14 cellular contexts compared by ENCODE assay signal in the genomic region with DNA sequence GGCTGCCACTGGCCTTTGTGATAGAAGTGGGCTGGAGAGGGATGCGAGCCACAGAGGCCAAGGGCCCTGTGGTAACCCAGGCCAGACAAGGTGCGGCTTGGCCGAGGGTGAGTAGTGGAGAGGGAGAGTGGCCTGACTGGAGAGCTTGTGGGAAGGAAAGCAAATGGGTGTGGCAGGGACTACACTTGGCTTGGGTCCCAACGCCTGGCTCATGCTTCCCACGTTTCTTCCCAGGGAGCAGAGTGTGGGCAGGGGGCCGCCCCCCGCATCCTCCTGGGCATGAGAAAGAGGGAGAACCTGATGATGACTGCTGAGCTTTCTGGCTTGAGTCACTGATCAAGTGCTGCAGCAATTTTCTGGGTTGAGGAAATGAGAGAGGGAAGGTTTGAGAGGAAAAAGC.
DNase-seq lines count a peak whose midpoint lies in the region; ATAC-seq, FAIRE-seq and TF ChIP-seq lines count a peak whose summit lies in the region.
"Had no signal": no experiment of that assay in that cellular context is flagged by ENCODE, and none has a peak within 500 bp of the region (broad histone marks: within the 10 kb centered on the region; RNA-seq: fewer than 3 reads in every experiment).

No MANE protein-coding gene starts in this region.

- H3K4me3 ChIP-seq in heart right ventricle = no peak overlapping the region
- H3K4me3 ChIP-seq in right atrium auricular region = no peak overlapping the region
- no peak overlapping the region for H3K4me3 ChIP-seq in RWPE2 (ENCODE audit: severe bottlenecking)
- H3K4me3 ChIP-seq in adrenal gland = no peak overlapping the region
- H3K4me3 ChIP-seq: BLaER1 treated with 17β-estradiol and CSF1 and Interleukin-3, amounts not matched to agents 10 nM and 100 nM had no signal

- 59 to 66% methylated on average over 7 of the region's 7 CpGs for WGBS in heart right ventricle, 2 donors
- 75 to 88% (median 84%) methylated on average over 7 of the region's 7 CpGs for WGBS in adrenal gland, 4 donors

- peak; percentile 23 to 30 for DNase-seq in heart right ventricle
- DNase-seq in right atrium auricular region (ENCODE audit: low spot score) = no peak
- peak; percentile 80 for DNase-seq in RWPE2 (ENCODE audit: low spot score)
- DNase-seq in left ventricle myocardium superior = peak; percentile 37
- DNase-seq in urothelium cell line (ENCODE audit: low spot score) = peak; percentile 70
- no peak for DNase-seq in KG1 (lab: John Stamatoyannopoulos, UW)
- no peak for DNase-seq in adrenal gland
- no peak for DNase-seq in stimulated activated naive B cell treated with anti-CD40 and anti-IgM and Interleukin-4, amounts not matched to agents 10 μg/mL and 1 μg/mL and 100 μg/mL, for 72 hours
- DNase-seq: cortex of kidney, midbrain, NCI-H1694 treated with DMSO at 0.1 percent for 48 hours, RPMI8226 had no signal

- no peaks in the 10 kb centered on the region for H3K27me3 Mint-ChIP-seq in stimulated activated naive B cell treated with anti-CD40 and anti-IgM and Interleukin-4, amounts not matched to agents 10 μg/mL and 1 μg/mL and 100 μg/mL, for 72 hours

- H3K4me1 Mint-ChIP-seq in stimulated activated naive B cell treated with anti-CD40 and anti-IgM and Interleukin-4, amounts not matched to agents 10 μg/mL and 1 μg/mL and 100 μg/mL, for 72 hours = peaks cover 0 to 3% of the 10 kb centered on the region in 2 donors

- peak overlapping the region in 1 of 10 donors; percentile 9 for H3K27ac ChIP-seq in heart right ventricle
- H3K27ac ChIP-seq in right atrium auricular region = no peak overlapping the region
- H3K27ac ChIP-seq in RWPE2 (ENCODE audit: poor library complexity, severe bottlenecking) = no peak overlapping the region
- no peak overlapping the region for H3K27ac ChIP-seq in adrenal gland
- H3K27ac ChIP-seq: BLaER1 treated with 17β-estradiol and CSF1 and Interleukin-3, amounts not matched to agents 10 nM and 100 nM had no signal

- ATAC-seq in heart right ventricle = peak in 6 of 8 donors; percentile 15 to 54 (median 23)
- peak; percentile 77 for ATAC-seq in RWPE2 (ENCODE audit: low read depth)
- peak; percentile 21 for ATAC-seq in left ventricle myocardium superior
- no peak for ATAC-seq in stimulated activated naive B cell treated with anti-CD40 and anti-IgM and Interleukin-4, amounts not matched to agents 10 μg/mL and 1 μg/mL and 100 μg/mL, for 72 hours (replicated peaks)

- TF ChIP-seq CTCF in heart right ventricle (IDR thresholded peaks at IDR 0.05) (no peak), right atrium auricular region (IDR thresholded peaks at IDR 0.05) (no peak), RWPE2 (IDR thresholded peaks at IDR 0.05; ENCODE audit: poor library complexity, severe bottlenecking) (no peak), adrenal gland (IDR thresholded peaks at IDR 0.05) (no peak)

- H3K4me3 Mint-ChIP-seq in stimulated activated naive B cell treated with anti-CD40 and anti-IgM and Interleukin-4, amounts not matched to agents 10 μg/mL and 1 μg/mL and 100 μg/mL, for 72 hours = no peak overlapping the region
- H3K4me3 Mint-ChIP-seq: activated T-helper 1 cell treated with anti-CD3 and anti-CD28 coated beads, Interleukin-12 subunit alpha, Interleukin-12 subunit beta, Interleukin-2, Interleukin-4 antibody, amounts not matched to agents 30 ng/mL and 10 ng/mL and 1 ng/mL, durations not matched to agents 14 hours and 24 hours and 36 hours had no signal

- H3K36me3 ChIP-seq in heart right ventricle (peaks cover 0 to 6% (median 0%) of the 10 kb centered on the region in 9 donors), right atrium auricular region (no peaks in the 10 kb centered on the region), RWPE2 (ENCODE audit: low read depth) (no peaks in the 10 kb centered on the region), adrenal gland (replicated peaks in 1 of 2) (no peaks in the 10 kb centered on the region)

- no peak for TF ChIP-seq POLR2A in adrenal gland (IDR thresholded peaks at IDR 0.05)

- no peaks in the 10 kb centered on the region for H3K27me3 ChIP-seq in heart right ventricle
- H3K27me3 ChIP-seq in right atrium auricular region = no peaks in the 10 kb centered on the region
- no peaks in the 10 kb centered on the region for H3K27me3 ChIP-seq in RWPE2 (ENCODE audit: insufficient read depth, poor library complexity, severe bottlenecking)
- H3K27me3 ChIP-seq in adrenal gland = no peaks in the 10 kb centered on the region
- H3K27me3 ChIP-seq: BLaER1 treated with 17β-estradiol and CSF1 and Interleukin-3, amounts not matched to agents 10 nM and 100 nM had no signal

- peaks cover 0 to 4% of the 10 kb centered on the region in 2 donors for H3K36me3 Mint-ChIP-seq in stimulated activated naive B cell treated with anti-CD40 and anti-IgM and Interleukin-4, amounts not matched to agents 10 μg/mL and 1 μg/mL and 100 μg/mL, for 72 hours

- intact Hi-C loops in heart right ventricle (cut with DNase I) = no loop called here
- intact Hi-C loops in left ventricle myocardium superior (cut with micrococcal nuclease) = no loop called here
- intact Hi-C loops in adrenal gland (cut with DNase I) = no loop called here

- H3K9me3 Mint-ChIP-seq in stimulated activated naive B cell treated with anti-CD40 and anti-IgM and Interleukin-4, amounts not matched to agents 10 μg/mL and 1 μg/mL and 100 μg/mL, for 72 hours = no peaks in the 10 kb centered on the region
- H3K9me3 Mint-ChIP-seq: activated T-helper 1 cell treated with anti-CD3 and anti-CD28 coated beads, Interleukin-12 subunit alpha, Interleukin-12 subunit beta, Interleukin-2, Interleukin-4 antibody, amounts not matched to agents 30 ng/mL and 10 ng/mL and 1 ng/mL, durations not matched to agents 14 hours and 24 hours and 36 hours had no signal

- H3K9me3 ChIP-seq in heart right ventricle (no peaks in the 10 kb centered on the region), right atrium auricular region (no peaks in the 10 kb centered on the region), RWPE2 (ENCODE audit: severe bottlenecking) (no peaks in the 10 kb centered on the region), adrenal gland (replicated peaks in 1 of 3) (no peaks in the 10 kb centered on the region)
- H3K9me3 ChIP-seq: BLaER1 treated with 17β-estradiol and CSF1 and Interleukin-3, amounts not matched to agents 10 nM and 100 nM had no signal

- no peak overlapping the region for H3K27ac Mint-ChIP-seq in stimulated activated naive B cell treated with anti-CD40 and anti-IgM and Interleukin-4, amounts not matched to agents 10 μg/mL and 1 μg/mL and 100 μg/mL, for 72 hours
- H3K27ac Mint-ChIP-seq: activated T-helper 1 cell treated with anti-CD3 and anti-CD28 coated beads, Interleukin-12 subunit alpha, Interleukin-12 subunit beta, Interleukin-2, Interleukin-4 antibody, amounts not matched to agents 30 ng/mL and 10 ng/mL and 1 ng/mL, durations not matched to agents 14 hours and 24 hours and 36 hours had no signal

- no peak for FAIRE-seq in urothelium cell line (lab: Jason Lieb, UNC)

- H3K4me1 ChIP-seq in heart right ventricle (peaks cover 0 to 89% (median 32%) of the 10 kb centered on the region in 9 donors), right atrium auricular region (peaks cover 0 to 22% of the 10 kb centered on the region in 2 donors), RWPE2 (ENCODE audit: insufficient read depth, poor library complexity, severe bottlenecking) (peaks cover 12% of the 10 kb centered on the region), adrenal gland (replicated peaks in 1 of 2) (no peaks in the 10 kb centered on the region)

Comparison
In these comparisons a context has a peak if more than half of its experiments do, and no peak if none do; other contexts are left out.
1. DNase-seq: peak in heart right ventricle (2 of 2), RWPE2 (single experiment), left ventricle myocardium superior (single experiment) and urothelium cell line (single experiment); none in right atrium auricular region (single experiment), KG1 (single experiment), adrenal gland (0 of 7) and stimulated activated naive B cell treated with anti-CD40 and anti-IgM and Interleukin-4, amounts not matched to agents 10 μg/mL and 1 μg/mL and 100 μg/mL, for 72 hours (single experiment).
2. ATAC-seq: peak in heart right ventricle (6 of 8), RWPE2 (single experiment) and left ventricle myocardium superior (single experiment); none in stimulated activated naive B cell treated with anti-CD40 and anti-IgM and Interleukin-4, amounts not matched to agents 10 μg/mL and 1 μg/mL and 100 μg/mL, for 72 hours (0 of 2).